Comparison of ENCODE assay signal across 9 cellular contexts in the genomic region with DNA sequence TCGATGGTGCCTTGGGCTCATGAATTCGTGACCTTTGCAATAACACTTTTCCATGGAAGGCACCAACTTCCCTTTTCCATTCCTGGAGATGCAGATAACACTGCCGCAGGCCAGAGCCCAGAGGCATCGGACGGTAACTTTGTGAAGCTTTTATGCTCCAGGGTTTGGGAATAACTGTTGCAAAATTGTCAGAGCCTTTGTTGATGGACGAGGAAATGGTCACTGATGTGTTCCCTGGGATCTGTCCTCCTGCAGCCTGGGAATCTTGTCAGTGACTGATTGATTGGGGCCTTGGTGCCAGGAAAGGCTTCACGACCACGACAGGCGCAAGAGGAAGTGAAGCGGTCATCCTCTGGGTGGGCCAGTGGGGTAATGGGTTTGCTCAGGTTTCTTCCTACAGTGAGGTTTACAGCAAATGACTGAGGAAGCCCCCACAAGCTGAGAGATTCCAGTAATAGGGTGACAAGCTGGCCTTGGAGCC. TPM values are rescaled to one million over a fixed set of nuclear protein-coding genes. Genes with fewer than 3 reads are reported as not detected.
A peak's percentile ranks its signal among the peaks of the same experiment; 100 is the strongest.
DNase-seq lines count a peak whose midpoint lies in the region; TF ChIP-seq lines count a peak whose summit lies in the region.
"Had no signal": no experiment of that assay in that cellular context is flagged by ENCODE, and none has a peak within 500 bp of the region (broad histone marks: within the 10 kb centered on the region; RNA-seq: fewer than 3 reads in every experiment).

No MANE protein-coding gene starts in this region.

- peak overlapping the region; percentile 4 for H3K4me3 ChIP-seq in mononuclear cell (ENCODE audit: low read length)
- no peak overlapping the region for H3K4me3 ChIP-seq in thyroid gland (replicated peaks in 1 of 3)

- H3K4me1 Mint-ChIP-seq in activated naive CD4-positive, alpha-beta T cell treated with anti-CD3 and anti-CD28 coated beads, Interleukin-2, amount 50 U/mL, for 24 hours, result peaks cover 67% of the 10 kb centered on the region

- peaks cover 81% of the 10 kb centered on the region for H3K4me1 ChIP-seq in mononuclear cell (ENCODE audit: insufficient read depth, low read length)
- peaks cover 0 to 55% of the 10 kb centered on the region in 2 donors for H3K4me1 ChIP-seq in thyroid gland

- peak overlapping the region; percentile 30 for H3K27ac Mint-ChIP-seq in activated naive CD4-positive, alpha-beta T cell treated with anti-CD3 and anti-CD28 coated beads, Interleukin-2, amount 50 U/mL, for 24 hours

- no peaks in the 10 kb centered on the region for H3K9me3 Mint-ChIP-seq in activated naive CD4-positive, alpha-beta T cell treated with anti-CD3 and anti-CD28 coated beads, Interleukin-2, amount 50 U/mL, for 24 hours

- no peak for DNase-seq in activated naive CD4-positive, alpha-beta T cell treated with anti-CD3 and anti-CD28 coated beads, Interleukin-2, amount 50 U/mL, for 16 hours
- DNase-seq in thyroid gland (no peak), retina (no peak), T1000 (lab: John Stamatoyannopoulos, UW) (no peak), middle frontal gyrus (ENCODE audit: extremely low spot score, low spot score) (no peak)

- H3K27ac ChIP-seq in adipose tissue (ENCODE audit: low read depth, low read length) (peak overlapping the region; percentile 81), thyroid gland (peak overlapping the region in 2 of 3 donors; percentile 72 to 83)

- peaks cover 16 to 17% of the 10 kb centered on the region in 2 donors for H3K36me3 ChIP-seq in thyroid gland

- TF ChIP-seq CTCF in thyroid gland (IDR thresholded peaks at IDR 0.05), result no peak

- H3K27me3 Mint-ChIP-seq in activated naive CD4-positive, alpha-beta T cell treated with anti-CD3 and anti-CD28 coated beads, Interleukin-2, amount 50 U/mL, for 24 hours, result no peaks in the 10 kb centered on the region
- H3K27me3 Mint-ChIP-seq: progenitor cell of endocrine pancreas had no signal

- intact Hi-C loops in thyroid gland (cut with DNase I), result no loop called here

- peaks cover 2% of the 10 kb centered on the region for H3K36me3 Mint-ChIP-seq in activated naive CD4-positive, alpha-beta T cell treated with anti-CD3 and anti-CD28 coated beads, Interleukin-2, amount 50 U/mL, for 24 hours

- H3K27me3 ChIP-seq in mononuclear cell (ENCODE audit: insufficient read depth, low read length) (no peaks in the 10 kb centered on the region), thyroid gland (no peaks in the 10 kb centered on the region)

- 43 to 70% (median 46%) methylated on average over 10 of the region's 10 CpGs for WGBS in adipose tissue, 3 donors
- WGBS in thyroid gland, 2 donors, result 80 to 81% methylated on average over 10 of the region's 10 CpGs

- TF ChIP-seq POLR2A in thyroid gland (IDR thresholded peaks at IDR 0.05), result no peak

- no peak overlapping the region for H3K4me3 Mint-ChIP-seq in activated naive CD4-positive, alpha-beta T cell treated with anti-CD3 and anti-CD28 coated beads, Interleukin-2, amount 50 U/mL, for 24 hours

- H3K9me3 ChIP-seq in mononuclear cell (ENCODE audit: low read depth, low read length) (no peaks in the 10 kb centered on the region), thyroid gland (no peaks in the 10 kb centered on the region)

RNA-seq across cellular contexts. Expression of a gene that starts 37.4 kb away (rescaled TPM):
- 10 to 100 TPM; 14.2 to 55.2 (median 28.3) TPM for polyA plus RNA-seq in adipose tissue
- 62.8 TPM for total RNA-seq in mononuclear cell
- total RNA-seq in thyroid gland, result 10 to 100 TPM; 41.2 to 87.2 (median 69.1) TPM

RNA-seq across cellular contexts. Expression of a gene that starts 56.0 kb away (rescaled TPM):
- 1,000 to 10,000 TPM in 1 of 3 donors, 100 to 1,000 TPM in 1, 10 to 100 TPM in 1; 33.1 to 1,268 (median 796) TPM for polyA plus RNA-seq in adipose tissue
- total RNA-seq in mononuclear cell (503 TPM), thyroid gland (100 to 1,000 TPM in 1 of 4 donors, 10 to 100 TPM in 2, 1 to 10 TPM in 1; 9.2 to 110 (median 33.3) TPM)
